Comparison of ENCODE assay signal across 14 cellular contexts in genomic region chr3:27485853-27486252, GRCh38. TPM values are rescaled to one million over a fixed set of nuclear protein-coding genes. Genes with fewer than 3 reads are reported as not detected.
A peak's percentile ranks its signal among the peaks of the same experiment; 100 is the strongest.
DNase-seq lines count a peak whose midpoint lies in the region; ATAC-seq and TF ChIP-seq lines count a peak whose summit lies in the region.
"Had no signal": no experiment of that assay in that cellular context is flagged by ENCODE, and none has a peak within 500 bp of the region (broad histone marks: within the 10 kb centered on the region; RNA-seq: fewer than 3 reads in every experiment).

No MANE protein-coding gene starts in this region.

- no peaks in the 10 kb centered on the region for H3K27me3 ChIP-seq in CD8-positive, alpha-beta memory T cell (ENCODE audit: insufficient read depth, low read length, poor library complexity, severe bottlenecking)

- H3K9me3 ChIP-seq in CD8-positive, alpha-beta memory T cell (ENCODE audit: low read length) = no peaks in the 10 kb centered on the region

- H3K27ac ChIP-seq in CD8-positive, alpha-beta memory T cell (ENCODE audit: low read depth, low read length) = no peak overlapping the region
- peak overlapping the region; percentile 16 for H3K27ac ChIP-seq in angular gyrus (ENCODE audit: low read depth, low read length)

- H3K27me3 Mint-ChIP-seq in CD8-positive, alpha-beta memory T cell = no peaks in the 10 kb centered on the region
- no peaks in the 10 kb centered on the region for H3K27me3 Mint-ChIP-seq in nephron (ENCODE audit: low read depth)
- H3K27me3 Mint-ChIP-seq: progenitor cell of endocrine pancreas had no signal

- no peak for ATAC-seq in GM19324 (IDR thresholded peaks at IDR 0.05; ENCODE audit: low FRiP score, unreplicated experiment)
- no peak for ATAC-seq in HG02623 (IDR thresholded peaks at IDR 0.05; ENCODE audit: unreplicated experiment)

- H3K4me1 Mint-ChIP-seq in CD8-positive, alpha-beta memory T cell = peaks cover 29 to 41% (median 40%) of the 10 kb centered on the region in 3 donors
- peaks cover 26% of the 10 kb centered on the region for H3K4me1 Mint-ChIP-seq in nephron

- TF ChIP-seq CTCF in nephron (IDR thresholded peaks at IDR 0.05; ENCODE audit: unreplicated experiment in 3 of 3) = no peak

- H3K36me3 Mint-ChIP-seq in CD8-positive, alpha-beta memory T cell = peaks cover 0 to 14% (median 0%) of the 10 kb centered on the region in 3 donors
- no peaks in the 10 kb centered on the region for H3K36me3 Mint-ChIP-seq in nephron (ENCODE audit: low read depth)

- CTCF ChIA-PET in CD8-positive, alpha-beta memory T cell (lab: Charles Lee) = interaction anchor here (1.0 to 1.6 kb wide), 5 partner anchors 19 to 137 kb away, joined by 3 to 5 read pairs (median 3); no protein-coding TSS in a partner anchor

- peaks cover 16% of the 10 kb centered on the region for H3K4me1 ChIP-seq in CD8-positive, alpha-beta memory T cell (ENCODE audit: insufficient read depth, low read length)

- no peak for DNase-seq in CD8-positive, alpha-beta memory T cell
- peak; percentile 81 for DNase-seq in NCI-H1694 (lab: John Stamatoyannopoulos, UW)
- no peak for DNase-seq in midbrain (lab: John Stamatoyannopoulos, UW)
- no peak for DNase-seq in stimulated activated CD4-positive, alpha-beta T cell treated with anti-CD3 and anti-CD28 coated beads, Interleukin-4, amount 100 ng/mL, for 1 hour
- DNase-seq: activated gamma-delta T cell treated with Interleukin-2 at 50 U/mL for 16 hours, AML-193, DMS79, hippocampal formation had no signal

- no peaks in the 10 kb centered on the region for H3K36me3 ChIP-seq in CD8-positive, alpha-beta memory T cell (ENCODE audit: insufficient read depth, low read length)

- H3K27ac Mint-ChIP-seq in CD8-positive, alpha-beta memory T cell = peak overlapping the region in 2 of 8 donors; percentile 55 to 67
- H3K27ac Mint-ChIP-seq in nephron = peak overlapping the region; percentile 36 to 76 (median 47)
- H3K27ac Mint-ChIP-seq: progenitor cell of endocrine pancreas; T-helper 1 cell treated with Interleukin-12 subunit alpha and Interleukin-12 subunit beta and Interleukin-4 antibody, amounts not matched to agents 30 μg/mL and 1 μg/mL, for 36 hours had no signal

- H3K4me3 Mint-ChIP-seq in CD8-positive, alpha-beta memory T cell = peak overlapping the region in 6 of 7 donors; percentile 28 to 76 (median 54)
- peak overlapping the region; percentile 48 to 75 (median 64) for H3K4me3 Mint-ChIP-seq in nephron

- no peak overlapping the region for H3K4me3 ChIP-seq in CD8-positive, alpha-beta memory T cell (ENCODE audit: low read length)

- no peaks in the 10 kb centered on the region for H3K9me3 Mint-ChIP-seq in CD8-positive, alpha-beta memory T cell
- H3K9me3 Mint-ChIP-seq in nephron = no peaks in the 10 kb centered on the region
- H3K9me3 Mint-ChIP-seq: T-helper 1 cell treated with Interleukin-12 subunit alpha and Interleukin-12 subunit beta and Interleukin-4 antibody, amounts not matched to agents 30 μg/mL and 1 μg/mL, for 36 hours had no signal

- POLR2A ChIA-PET in CD8-positive, alpha-beta memory T cell (lab: Charles Lee) = no interaction called here

RNA-seq across cellular contexts. Expression of gene SLC4A7, which starts 1.7 kb away (rescaled TPM):
- 10 to 100 TPM; 55.0 to 55.9 TPM for total RNA-seq in CD8-positive, alpha-beta memory T cell
- polyA plus RNA-seq in CD8-positive, alpha-beta memory T cell = 16.9 TPM
